Comparison of ENCODE assay signal across 1 cellular context in the genomic region with DNA sequence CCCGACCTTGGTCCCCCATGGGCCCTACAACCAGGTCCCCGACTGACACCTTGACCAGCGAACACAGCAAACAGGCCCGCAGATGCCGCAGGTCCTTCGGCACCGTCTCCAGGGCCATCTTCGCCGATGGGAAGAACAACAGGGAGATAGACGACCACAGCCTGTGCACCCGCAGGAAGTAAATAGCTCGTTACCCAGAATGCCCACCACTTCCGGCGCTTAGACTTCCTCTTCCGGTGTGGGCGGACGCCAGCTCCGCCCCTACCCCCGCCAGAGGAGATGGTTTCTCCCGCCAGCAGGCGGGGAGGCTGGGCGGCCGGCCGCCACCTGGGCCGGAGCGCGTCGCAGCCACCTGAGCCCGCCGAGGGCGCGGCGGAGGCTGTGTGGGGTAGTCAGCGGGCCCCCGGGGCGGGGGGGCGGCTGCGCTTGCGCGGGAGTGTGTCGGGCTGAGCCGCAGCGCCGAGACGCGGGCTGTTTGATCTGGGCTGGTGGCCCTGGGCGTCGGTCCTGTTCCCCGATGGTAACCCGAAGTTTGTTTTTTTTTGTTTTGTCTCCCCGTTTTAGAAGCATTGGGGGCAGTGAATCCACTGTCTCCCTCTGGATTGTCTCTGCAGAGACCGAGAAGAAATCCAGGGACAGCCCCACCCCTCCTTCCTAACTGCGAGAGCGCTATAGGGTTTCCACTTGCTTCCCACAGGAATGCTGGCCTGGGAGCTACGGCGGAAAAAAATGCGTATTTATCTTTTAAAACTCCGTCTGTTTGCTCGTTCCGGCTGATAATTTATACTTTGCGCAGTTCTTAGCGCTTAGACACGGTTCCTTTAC.
TF ChIP-seq lines count a peak whose summit lies in the region.

A gene (minus strand): TSS at position 184 of the 825 bp plus-strand sequence. CDS start 66 bp downstream, at position 118.

TF ChIP-seq in HepG2, 621 proteins besides CTCF, POLR2A, EP300 and RAD21 (continued from another document and continues in another):
- TF ChIP-seq, protein P1, sequence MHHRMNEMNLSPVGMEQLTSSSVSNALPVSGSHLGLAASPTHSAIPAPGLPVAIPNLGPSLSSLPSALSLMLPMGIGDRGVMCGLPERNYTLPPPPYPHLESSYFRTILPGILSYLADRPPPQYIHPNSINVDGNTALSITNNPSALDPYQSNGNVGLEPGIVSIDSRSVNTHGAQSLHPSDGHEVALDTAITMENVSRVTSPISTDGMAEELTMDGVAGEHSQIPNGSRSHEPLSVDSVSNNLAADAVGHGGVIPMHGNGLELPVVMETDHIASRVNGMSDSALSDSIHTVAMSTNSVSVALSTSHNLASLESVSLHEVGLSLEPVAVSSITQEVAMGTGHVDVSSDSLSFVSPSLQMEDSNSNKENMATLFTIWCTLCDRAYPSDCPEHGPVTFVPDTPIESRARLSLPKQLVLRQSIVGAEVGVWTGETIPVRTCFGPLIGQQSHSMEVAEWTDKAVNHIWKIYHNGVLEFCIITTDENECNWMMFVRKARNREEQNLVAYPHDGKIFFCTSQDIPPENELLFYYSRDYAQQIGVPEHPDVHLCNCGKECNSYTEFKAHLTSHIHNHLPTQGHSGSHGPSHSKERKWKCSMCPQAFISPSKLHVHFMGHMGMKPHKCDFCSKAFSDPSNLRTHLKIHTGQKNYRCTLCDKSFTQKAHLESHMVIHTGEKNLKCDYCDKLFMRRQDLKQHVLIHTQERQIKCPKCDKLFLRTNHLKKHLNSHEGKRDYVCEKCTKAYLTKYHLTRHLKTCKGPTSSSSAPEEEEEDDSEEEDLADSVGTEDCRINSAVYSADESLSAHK (CRISPR knock-in tag; IDR thresholded peaks at IDR 0.05; ENCODE audit: borderline replicate concordance): 0 out of 2 replicates have a peak, but pooled peaks have one; percentile 54
- TF ChIP-seq ZNF44 (CRISPR knock-in tag; IDR thresholded peaks at IDR 0.05): peak; percentile 95; the same call in 1 of the 2 replicates
- TF ChIP-seq ZNF552 (CRISPR knock-in tag; IDR thresholded peaks at IDR 0.05; ENCODE audit: borderline replicate concordance): peak; percentile 60; the same call in 1 of the 2 replicates
- TF ChIP-seq SALL2 (CRISPR knock-in tag; IDR thresholded peaks at IDR 0.05): peak; percentile 98
- no peak; a peak in 1 of 4 replicates for TF ChIP-seq MAFK (conservative IDR thresholded peaks at IDR 0.05 in 1 of 2, IDR thresholded peaks at IDR 0.05 in 1 of 2; ENCODE audit: low read length in 2 of 2)
- TF ChIP-seq, protein P2, sequence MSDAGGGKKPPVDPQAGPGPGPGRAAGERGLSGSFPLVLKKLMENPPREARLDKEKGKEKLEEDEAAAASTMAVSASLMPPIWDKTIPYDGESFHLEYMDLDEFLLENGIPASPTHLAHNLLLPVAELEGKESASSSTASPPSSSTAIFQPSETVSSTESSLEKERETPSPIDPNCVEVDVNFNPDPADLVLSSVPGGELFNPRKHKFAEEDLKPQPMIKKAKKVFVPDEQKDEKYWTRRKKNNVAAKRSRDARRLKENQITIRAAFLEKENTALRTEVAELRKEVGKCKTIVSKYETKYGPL (CRISPR knock-in tag; IDR thresholded peaks at IDR 0.05): 0 out of 2 replicates have a peak, but pooled peaks have one; percentile 21
- peak; percentile 63; the same call in 1 of the 2 replicates for TF ChIP-seq ZIK1 (CRISPR knock-in tag; IDR thresholded peaks at IDR 0.05; ENCODE audit: borderline replicate concordance, low read depth)
- peak; percentile 89 for TF ChIP-seq TAF1 (CRISPR knock-in tag; IDR thresholded peaks at IDR 0.05)
- peak; percentile 100 for TF ChIP-seq AGO1 (IDR thresholded peaks at IDR 0.05; ENCODE audit: low read depth, low read length, poor library complexity, severe bottlenecking)
- peak; percentile 76 for TF ChIP-seq ZNF841 (CRISPR knock-in tag; IDR thresholded peaks at IDR 0.05; ENCODE audit: borderline replicate concordance)
- TF ChIP-seq ARNT (IDR thresholded peaks at IDR 0.05): no peak
- TF ChIP-seq, protein P3, sequence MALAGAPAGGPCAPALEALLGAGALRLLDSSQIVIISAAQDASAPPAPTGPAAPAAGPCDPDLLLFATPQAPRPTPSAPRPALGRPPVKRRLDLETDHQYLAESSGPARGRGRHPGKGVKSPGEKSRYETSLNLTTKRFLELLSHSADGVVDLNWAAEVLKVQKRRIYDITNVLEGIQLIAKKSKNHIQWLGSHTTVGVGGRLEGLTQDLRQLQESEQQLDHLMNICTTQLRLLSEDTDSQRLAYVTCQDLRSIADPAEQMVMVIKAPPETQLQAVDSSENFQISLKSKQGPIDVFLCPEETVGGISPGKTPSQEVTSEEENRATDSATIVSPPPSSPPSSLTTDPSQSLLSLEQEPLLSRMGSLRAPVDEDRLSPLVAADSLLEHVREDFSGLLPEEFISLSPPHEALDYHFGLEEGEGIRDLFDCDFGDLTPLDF (CRISPR knock-in tag; IDR thresholded peaks at IDR 0.05): peak; percentile 87; the same call in 1 of the 2 replicates
- TF ChIP-seq ZNF138 (CRISPR knock-in tag; IDR thresholded peaks at IDR 0.05; ENCODE audit: low read depth): peak; percentile 34; the same call in 1 of the 2 replicates
- TF ChIP-seq SAP130 (CRISPR knock-in tag; IDR thresholded peaks at IDR 0.05; ENCODE audit: low read depth): peak; percentile 94
- TF ChIP-seq U2AF1 (optimal IDR thresholded peaks at IDR 0.05; ENCODE audit: low read depth, low read length): no peak
- 0 out of 2 replicates have a peak, but pooled peaks have one; percentile 58 for TF ChIP-seq NR1H2 (CRISPR knock-in tag; IDR thresholded peaks at IDR 0.05; ENCODE audit: borderline replicate concordance, low read depth)
- peak; percentile 22; the same call in 1 of the 2 replicates for TF ChIP-seq TSC22D2 (CRISPR knock-in tag; IDR thresholded peaks at IDR 0.05; ENCODE audit: borderline replicate concordance)
- no peak for TF ChIP-seq ZNF468 (CRISPR knock-in tag; IDR thresholded peaks at IDR 0.05)
- peak; percentile 93 for TF ChIP-seq MAF1 (CRISPR knock-in tag; IDR thresholded peaks at IDR 0.05; ENCODE audit: borderline replicate concordance)
- peak; percentile 90; the same call in 1 of the 2 replicates for TF ChIP-seq ZNF788 (CRISPR knock-in tag; IDR thresholded peaks at IDR 0.05; ENCODE audit: borderline replicate concordance)
- TF ChIP-seq, protein P4, sequence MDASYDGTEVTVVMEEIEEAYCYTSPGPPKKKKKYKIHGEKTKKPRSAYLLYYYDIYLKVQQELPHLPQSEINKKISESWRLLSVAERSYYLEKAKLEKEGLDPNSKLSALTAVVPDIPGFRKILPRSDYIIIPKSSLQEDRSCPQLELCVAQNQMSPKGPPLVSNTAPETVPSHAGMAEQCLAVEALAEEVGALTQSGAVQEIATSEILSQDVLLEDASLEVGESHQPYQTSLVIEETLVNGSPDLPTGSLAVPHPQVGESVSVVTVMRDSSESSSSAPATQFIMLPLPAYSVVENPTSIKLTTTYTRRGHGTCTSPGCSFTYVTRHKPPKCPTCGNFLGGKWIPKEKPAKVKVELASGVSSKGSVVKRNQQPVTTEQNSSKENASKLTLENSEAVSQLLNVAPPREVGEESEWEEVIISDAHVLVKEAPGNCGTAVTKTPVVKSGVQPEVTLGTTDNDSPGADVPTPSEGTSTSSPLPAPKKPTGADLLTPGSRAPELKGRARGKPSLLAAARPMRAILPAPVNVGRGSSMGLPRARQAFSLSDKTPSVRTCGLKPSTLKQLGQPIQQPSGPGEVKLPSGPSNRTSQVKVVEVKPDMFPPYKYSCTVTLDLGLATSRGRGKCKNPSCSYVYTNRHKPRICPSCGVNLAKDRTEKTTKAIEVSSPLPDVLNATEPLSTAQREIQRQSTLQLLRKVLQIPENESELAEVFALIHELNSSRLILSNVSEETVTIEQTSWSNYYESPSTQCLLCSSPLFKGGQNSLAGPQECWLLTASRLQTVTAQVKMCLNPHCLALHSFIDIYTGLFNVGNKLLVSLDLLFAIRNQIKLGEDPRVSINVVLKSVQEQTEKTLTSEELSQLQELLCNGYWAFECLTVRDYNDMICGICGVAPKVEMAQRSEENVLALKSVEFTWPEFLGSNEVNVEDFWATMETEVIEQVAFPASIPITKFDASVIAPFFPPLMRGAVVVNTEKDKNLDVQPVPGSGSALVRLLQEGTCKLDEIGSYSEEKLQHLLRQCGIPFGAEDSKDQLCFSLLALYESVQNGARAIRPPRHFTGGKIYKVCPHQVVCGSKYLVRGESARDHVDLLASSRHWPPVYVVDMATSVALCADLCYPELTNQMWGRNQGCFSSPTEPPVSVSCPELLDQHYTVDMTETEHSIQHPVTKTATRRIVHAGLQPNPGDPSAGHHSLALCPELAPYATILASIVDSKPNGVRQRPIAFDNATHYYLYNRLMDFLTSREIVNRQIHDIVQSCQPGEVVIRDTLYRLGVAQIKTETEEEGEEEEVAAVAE (CRISPR knock-in tag; IDR thresholded peaks at IDR 0.05; ENCODE audit: borderline replicate concordance): peak; percentile 92
- TF ChIP-seq, protein P5, sequence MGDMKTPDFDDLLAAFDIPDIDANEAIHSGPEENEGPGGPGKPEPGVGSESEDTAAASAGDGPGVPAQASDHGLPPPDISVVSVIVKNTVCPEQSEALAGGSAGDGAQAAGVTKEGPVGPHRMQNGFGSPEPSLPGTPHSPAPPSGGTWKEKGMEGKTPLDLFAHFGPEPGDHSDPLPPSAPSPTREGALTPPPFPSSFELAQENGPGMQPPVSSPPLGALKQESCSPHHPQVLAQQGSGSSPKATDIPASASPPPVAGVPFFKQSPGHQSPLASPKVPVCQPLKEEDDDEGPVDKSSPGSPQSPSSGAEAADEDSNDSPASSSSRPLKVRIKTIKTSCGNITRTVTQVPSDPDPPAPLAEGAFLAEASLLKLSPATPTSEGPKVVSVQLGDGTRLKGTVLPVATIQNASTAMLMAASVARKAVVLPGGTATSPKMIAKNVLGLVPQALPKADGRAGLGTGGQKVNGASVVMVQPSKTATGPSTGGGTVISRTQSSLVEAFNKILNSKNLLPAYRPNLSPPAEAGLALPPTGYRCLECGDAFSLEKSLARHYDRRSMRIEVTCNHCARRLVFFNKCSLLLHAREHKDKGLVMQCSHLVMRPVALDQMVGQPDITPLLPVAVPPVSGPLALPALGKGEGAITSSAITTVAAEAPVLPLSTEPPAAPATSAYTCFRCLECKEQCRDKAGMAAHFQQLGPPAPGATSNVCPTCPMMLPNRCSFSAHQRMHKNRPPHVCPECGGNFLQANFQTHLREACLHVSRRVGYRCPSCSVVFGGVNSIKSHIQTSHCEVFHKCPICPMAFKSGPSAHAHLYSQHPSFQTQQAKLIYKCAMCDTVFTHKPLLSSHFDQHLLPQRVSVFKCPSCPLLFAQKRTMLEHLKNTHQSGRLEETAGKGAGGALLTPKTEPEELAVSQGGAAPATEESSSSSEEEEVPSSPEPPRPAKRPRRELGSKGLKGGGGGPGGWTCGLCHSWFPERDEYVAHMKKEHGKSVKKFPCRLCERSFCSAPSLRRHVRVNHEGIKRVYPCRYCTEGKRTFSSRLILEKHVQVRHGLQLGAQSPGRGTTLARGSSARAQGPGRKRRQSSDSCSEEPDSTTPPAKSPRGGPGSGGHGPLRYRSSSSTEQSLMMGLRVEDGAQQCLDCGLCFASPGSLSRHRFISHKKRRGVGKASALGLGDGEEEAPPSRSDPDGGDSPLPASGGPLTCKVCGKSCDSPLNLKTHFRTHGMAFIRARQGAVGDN (CRISPR knock-in tag; IDR thresholded peaks at IDR 0.05): peak; percentile 97
- TF ChIP-seq, protein P6, sequence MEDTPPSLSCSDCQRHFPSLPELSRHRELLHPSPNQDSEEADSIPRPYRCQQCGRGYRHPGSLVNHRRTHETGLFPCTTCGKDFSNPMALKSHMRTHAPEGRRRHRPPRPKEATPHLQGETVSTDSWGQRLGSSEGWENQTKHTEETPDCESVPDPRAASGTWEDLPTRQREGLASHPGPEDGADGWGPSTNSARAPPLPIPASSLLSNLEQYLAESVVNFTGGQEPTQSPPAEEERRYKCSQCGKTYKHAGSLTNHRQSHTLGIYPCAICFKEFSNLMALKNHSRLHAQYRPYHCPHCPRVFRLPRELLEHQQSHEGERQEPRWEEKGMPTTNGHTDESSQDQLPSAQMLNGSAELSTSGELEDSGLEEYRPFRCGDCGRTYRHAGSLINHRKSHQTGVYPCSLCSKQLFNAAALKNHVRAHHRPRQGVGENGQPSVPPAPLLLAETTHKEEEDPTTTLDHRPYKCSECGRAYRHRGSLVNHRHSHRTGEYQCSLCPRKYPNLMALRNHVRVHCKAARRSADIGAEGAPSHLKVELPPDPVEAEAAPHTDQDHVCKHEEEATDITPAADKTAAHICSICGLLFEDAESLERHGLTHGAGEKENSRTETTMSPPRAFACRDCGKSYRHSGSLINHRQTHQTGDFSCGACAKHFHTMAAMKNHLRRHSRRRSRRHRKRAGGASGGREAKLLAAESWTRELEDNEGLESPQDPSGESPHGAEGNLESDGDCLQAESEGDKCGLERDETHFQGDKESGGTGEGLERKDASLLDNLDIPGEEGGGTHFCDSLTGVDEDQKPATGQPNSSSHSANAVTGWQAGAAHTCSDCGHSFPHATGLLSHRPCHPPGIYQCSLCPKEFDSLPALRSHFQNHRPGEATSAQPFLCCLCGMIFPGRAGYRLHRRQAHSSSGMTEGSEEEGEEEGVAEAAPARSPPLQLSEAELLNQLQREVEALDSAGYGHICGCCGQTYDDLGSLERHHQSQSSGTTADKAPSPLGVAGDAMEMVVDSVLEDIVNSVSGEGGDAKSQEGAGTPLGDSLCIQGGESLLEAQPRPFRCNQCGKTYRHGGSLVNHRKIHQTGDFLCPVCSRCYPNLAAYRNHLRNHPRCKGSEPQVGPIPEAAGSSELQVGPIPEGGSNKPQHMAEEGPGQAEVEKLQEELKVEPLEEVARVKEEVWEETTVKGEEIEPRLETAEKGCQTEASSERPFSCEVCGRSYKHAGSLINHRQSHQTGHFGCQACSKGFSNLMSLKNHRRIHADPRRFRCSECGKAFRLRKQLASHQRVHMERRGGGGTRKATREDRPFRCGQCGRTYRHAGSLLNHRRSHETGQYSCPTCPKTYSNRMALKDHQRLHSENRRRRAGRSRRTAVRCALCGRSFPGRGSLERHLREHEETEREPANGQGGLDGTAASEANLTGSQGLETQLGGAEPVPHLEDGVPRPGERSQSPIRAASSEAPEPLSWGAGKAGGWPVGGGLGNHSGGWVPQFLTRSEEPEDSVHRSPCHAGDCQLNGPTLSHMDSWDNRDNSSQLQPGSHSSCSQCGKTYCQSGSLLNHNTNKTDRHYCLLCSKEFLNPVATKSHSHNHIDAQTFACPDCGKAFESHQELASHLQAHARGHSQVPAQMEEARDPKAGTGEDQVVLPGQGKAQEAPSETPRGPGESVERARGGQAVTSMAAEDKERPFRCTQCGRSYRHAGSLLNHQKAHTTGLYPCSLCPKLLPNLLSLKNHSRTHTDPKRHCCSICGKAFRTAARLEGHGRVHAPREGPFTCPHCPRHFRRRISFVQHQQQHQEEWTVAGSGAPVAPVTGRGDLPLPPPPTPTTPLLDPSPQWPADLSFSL (CRISPR knock-in tag; IDR thresholded peaks at IDR 0.05): no peak
- 0 out of 2 replicates have a peak, but pooled peaks have one; percentile 12 for TF ChIP-seq HMG20A (CRISPR knock-in tag; IDR thresholded peaks at IDR 0.05; ENCODE audit: borderline replicate concordance)
- peak; percentile 45 for TF ChIP-seq NFYC (CRISPR knock-in tag; IDR thresholded peaks at IDR 0.05)
- peak; percentile 84; the same call in 1 of the 2 replicates for TF ChIP-seq ETV6 (CRISPR knock-in tag; conservative IDR thresholded peaks at IDR 0.05)
- peak; percentile 40; the same call in 1 of the 2 replicates for TF ChIP-seq EED (CRISPR knock-in tag; IDR thresholded peaks at IDR 0.05)
